ENCODE assay signal across 8 cellular contexts in genomic region chr10:23437987-23438546, GRCh38. TPM values are rescaled to one million over a fixed set of nuclear protein-coding genes. Genes with fewer than 3 reads are reported as not detected.
DNase-seq lines count a peak whose midpoint lies in the region; ATAC-seq and TF ChIP-seq lines count a peak whose summit lies in the region.

No MANE protein-coding gene starts in this region.

- in situ Hi-C loops in GM13977 (cut with MboI; ENCODE audit: low pct_unique_long_range_greater_than_20kb, low sequenced_read_pairs, unreplicated experiment) = no loop called here

- H3K27me3 ChIP-seq in lung (ENCODE audit: control insufficient read depth, insufficient read depth) = no peaks in the 10 kb centered on the region

- H3K27me3 Mint-ChIP-seq in activated T-cell treated with anti-CD3 and anti-CD28 coated beads, Interleukin-2, amount 50 U/mL, for 72 hours (ENCODE audit: low read depth) = no peaks in the 10 kb centered on the region
- H3K27me3 Mint-ChIP-seq in brain (peaks cover 15% of the 10 kb centered on the region), type B pancreatic cell (no peaks in the 10 kb centered on the region)

- no peaks in the 10 kb centered on the region for H3K9me3 ChIP-seq in lung (ENCODE audit: control insufficient read depth in 2 of 2, insufficient read depth in 1 of 2, low read length in 1 of 2)

- peaks cover 0 to 2% of the 10 kb centered on the region in 2 donors for H3K36me3 ChIP-seq in lung (ENCODE audit: control insufficient read depth in 2 of 2, insufficient read depth in 2 of 2, low read length in 2 of 2)

- H3K4me3 ChIP-seq in lung = no peak overlapping the region

- H3K27ac Mint-ChIP-seq in activated T-cell treated with anti-CD3 and anti-CD28 coated beads, Interleukin-2, amount 50 U/mL, for 72 hours = peak overlapping the region; percentile 98
- H3K27ac Mint-ChIP-seq in brain (peak overlapping the region; percentile 67 to 92 (median 86)), type B pancreatic cell (peak overlapping the region; percentile 95)

- WGBS in lung, 2 donors = 90 to 98% methylated on average over 20 of the region's 20 CpGs

- H3K4me3 Mint-ChIP-seq in activated T-cell treated with anti-CD3 and anti-CD28 coated beads, Interleukin-2, amount 50 U/mL, for 72 hours = peak overlapping the region; percentile 82 to 91
- H3K4me3 Mint-ChIP-seq in brain (peak overlapping the region; percentile 80 to 88 (median 87)), type B pancreatic cell (peak overlapping the region; percentile 89)

- TF ChIP-seq CTCF in brain (conservative IDR thresholded peaks at IDR 0.05) = no peak
- TF ChIP-seq CTCF in lung (IDR thresholded peaks at IDR 0.05; ENCODE audit: control extremely low read depth, extremely low read depth) = no peak
- no peak for TF ChIP-seq CTCF in type B pancreatic cell (conservative IDR thresholded peaks at IDR 0.05)
- no peak for TF ChIP-seq CTCF in GM13977 (IDR thresholded peaks at IDR 0.05; ENCODE audit: extremely low read depth, insufficient read depth, missing control alignments)

- no peaks in the 10 kb centered on the region for H3K9me3 Mint-ChIP-seq in activated T-cell treated with anti-CD3 and anti-CD28 coated beads, Interleukin-2, amount 50 U/mL, for 72 hours
- peaks cover 0 to 7% (median 0%) of the 10 kb centered on the region in 5 experiments for H3K9me3 Mint-ChIP-seq in brain
- no peaks in the 10 kb centered on the region for H3K9me3 Mint-ChIP-seq in type B pancreatic cell

- peaks cover 34% of the 10 kb centered on the region for H3K4me1 Mint-ChIP-seq in activated T-cell treated with anti-CD3 and anti-CD28 coated beads, Interleukin-2, amount 50 U/mL, for 72 hours (ENCODE audit: low read depth)
- H3K4me1 Mint-ChIP-seq in brain (peaks cover 37% of the 10 kb centered on the region), type B pancreatic cell (ENCODE audit: unreplicated experiment) (peaks cover 19% of the 10 kb centered on the region)

- ATAC-seq in activated T-cell treated with anti-CD3 and anti-CD28 coated beads, Interleukin-2, amount 50 U/mL, for 72 hours (replicated peaks in 1 of 2) = no peak
- ATAC-seq in lung (ENCODE audit: insufficient read depth, low FRiP score) = no peak

- peaks cover 1 to 4% of the 10 kb centered on the region in 2 donors for H3K4me1 ChIP-seq in lung (ENCODE audit: control insufficient read depth in 2 of 2, insufficient read depth in 2 of 2, low read length in 2 of 2)

- H3K27ac ChIP-seq in lung (ENCODE audit: low read depth in 1 of 2, low read length in 1 of 2) = peak overlapping the region; percentile 66 to 95

- no peak for DNase-seq in activated T-cell treated with anti-CD3 and anti-CD28 coated beads, Interleukin-2, amount 50 U/mL, for 72 hours
- DNase-seq in activated T-cell treated with anti-CD3 and anti-CD28 coated beads for 4 hours (no peak), lung (ENCODE audit: low spot score) (no peak), type B pancreatic cell (ENCODE audit: extremely low spot score, unreplicated experiment) (no peak), NCI-H1092 treated with DMSO at 0.1 percent for 48 hours (lab: John Stamatoyannopoulos, UW) (no peak), GM13977 (ENCODE audit: low spot score) (no peak), NCI-H187 (lab: John Stamatoyannopoulos, UW) (no peak)

- peaks cover 0 to 4% of the 10 kb centered on the region in 2 donors for H3K36me3 Mint-ChIP-seq in activated T-cell treated with anti-CD3 and anti-CD28 coated beads, Interleukin-2, amount 50 U/mL, for 72 hours (ENCODE audit: insufficient read depth in 2 of 2)
- peaks cover 13% of the 10 kb centered on the region for H3K36me3 Mint-ChIP-seq in brain
- peaks cover 4% of the 10 kb centered on the region for H3K36me3 Mint-ChIP-seq in type B pancreatic cell

RNA-seq across cellular contexts. Expression of gene OTUD1, which starts 0.8 kb away (rescaled TPM):
- total RNA-seq in activated T-cell treated with anti-CD3 and anti-CD28 coated beads, Interleukin-2, amount 50 U/mL, for 72 hours = 10 to 100 TPM; 13.3 to 18.4 TPM
- polyA plus RNA-seq in brain (ENCODE audit: insufficient read depth, low read depth, low replicate concordance) (10.4 TPM), lung (10 to 100 TPM; 10.3 to 12.0 TPM)
- total RNA-seq in lung (10 to 100 TPM; 24.3 to 24.9 TPM), type B pancreatic cell (ENCODE audit: low replicate concordance) (16.1 and 20.9 TPM in 2 replicates)
